In genomic region chr19:12846613-12847012, GRCh38 we compare ENCODE assay signal across 10 cellular contexts. TPM values are rescaled to one million over a fixed set of nuclear protein-coding genes. Genes with fewer than 3 reads are reported as not detected.
DNase-seq lines count a peak whose midpoint lies in the region; ATAC-seq and TF ChIP-seq lines count a peak whose summit lies in the region.
"Not testable (repeated sequence)": the region's sequence is repeated elsewhere in the genome, so short reads cannot be mapped to it uniquely, and the experiment has no call there.
"Had no signal": no experiment of that assay in that cellular context is flagged by ENCODE, and none has a peak within 500 bp of the region (broad histone marks: within the 10 kb centered on the region; RNA-seq: fewer than 3 reads in every experiment).

No MANE protein-coding gene starts in this region.

- CTCF ChIA-PET in HEK293 (lab: Yijun Ruan, JAX), result interaction anchor here (0.5 to 7.2 kb wide), 30 partner anchors 8 to 923 kb away, joined by 3 to 62 read pairs (median 7); partner anchors contain the start of genes DNASE2, JUNB, RTBDN and THSD8
- CTCF ChIA-PET in activated CD8-positive, alpha-beta T cell treated with anti-CD3 and anti-CD28 coated beads for 36 hours (lab: Charles Lee), result interaction anchor here (0.6 to 6.7 kb wide), 39 partner anchors 9 to 308 kb away, joined by 3 to 118 read pairs (median 10); partner anchors contain the start of genes GCDH, JUNB, MAN2B1 and RNASEH2A

- not testable (repeated sequence) for H3K27ac Mint-ChIP-seq in activated CD8-positive, alpha-beta T cell treated with anti-CD3 and anti-CD28 coated beads for 36 hours; activated naive CD8-positive, alpha-beta T cell treated with anti-CD3 and anti-CD28 coated beads, Interleukin-2, amount 10 ng/mL, durations not matched to agents 7 days and 5 days; stimulated activated effector memory CD8-positive, alpha-beta T cell treated with anti-CD3 and anti-CD28 coated beads, Interleukin-12 subunit alpha, Interleukin-12 subunit beta, amount 100 ng/mL, for 72 hours

- not testable (repeated sequence) for H3K36me3 Mint-ChIP-seq in activated CD8-positive, alpha-beta T cell treated with anti-CD3 and anti-CD28 coated beads for 36 hours (ENCODE audit: low read depth); activated naive CD8-positive, alpha-beta T cell treated with anti-CD3 and anti-CD28 coated beads, Interleukin-2, amount 10 ng/mL, durations not matched to agents 7 days and 5 days; stimulated activated effector memory CD8-positive, alpha-beta T cell treated with anti-CD3 and anti-CD28 coated beads, Interleukin-12 subunit alpha, Interleukin-12 subunit beta, amount 100 ng/mL, for 72 hours

- H3K4me1 Mint-ChIP-seq in activated CD8-positive, alpha-beta T cell treated with anti-CD3 and anti-CD28 coated beads for 36 hours (ENCODE audit: low read depth); activated naive CD8-positive, alpha-beta T cell treated with anti-CD3 and anti-CD28 coated beads, Interleukin-2, amount 10 ng/mL, durations not matched to agents 7 days and 5 days: not testable (repeated sequence)
- H3K4me1 Mint-ChIP-seq in stimulated activated effector memory CD8-positive, alpha-beta T cell treated with anti-CD3 and anti-CD28 coated beads, Interleukin-12 subunit alpha, Interleukin-12 subunit beta, amount 100 ng/mL, for 72 hours, result peaks cover 12% of the 10 kb centered on the region

- not testable (repeated sequence) for H3K4me1 ChIP-seq in HEK293 (ENCODE audit: control insufficient read depth, insufficient read depth, low read length); endocrine pancreas (ENCODE audit: control insufficient read depth, insufficient read depth, low read length)

- H3K27ac ChIP-seq in HEK293 (ENCODE audit: extremely low read depth, low read depth, low read length), result not testable (repeated sequence)

- not testable (repeated sequence) for ATAC-seq in activated CD8-positive, alpha-beta T cell treated with anti-CD3 and anti-CD28 coated beads for 36 hours; activated naive CD8-positive, alpha-beta T cell treated with anti-CD3 and anti-CD28 coated beads, Interleukin-2, amount 10 ng/mL, durations not matched to agents 7 days and 5 days (ENCODE audit: low read depth); stimulated activated effector memory CD8-positive, alpha-beta T cell treated with anti-CD3 and anti-CD28 coated beads, Interleukin-12 subunit alpha, Interleukin-12 subunit beta, amount 100 ng/mL, for 72 hours

- H3K9me3 Mint-ChIP-seq in activated CD8-positive, alpha-beta T cell treated with anti-CD3 and anti-CD28 coated beads for 36 hours; activated naive CD8-positive, alpha-beta T cell treated with anti-CD3 and anti-CD28 coated beads, Interleukin-2, amount 10 ng/mL, durations not matched to agents 7 days and 5 days; stimulated activated effector memory CD8-positive, alpha-beta T cell treated with anti-CD3 and anti-CD28 coated beads, Interleukin-12 subunit alpha, Interleukin-12 subunit beta, amount 100 ng/mL, for 72 hours: not testable (repeated sequence)

- not testable (repeated sequence) for H3K27me3 ChIP-seq in endocrine pancreas (ENCODE audit: control insufficient read depth, insufficient read depth, low read length)

- peaks cover 30% of the 10 kb centered on the region for H3K27me3 Mint-ChIP-seq in activated CD8-positive, alpha-beta T cell treated with anti-CD3 and anti-CD28 coated beads for 36 hours
- H3K27me3 Mint-ChIP-seq in activated naive CD8-positive, alpha-beta T cell treated with anti-CD3 and anti-CD28 coated beads, Interleukin-2, amount 10 ng/mL, durations not matched to agents 7 days and 5 days, result peaks cover 31% of the 10 kb centered on the region

- not testable (repeated sequence) for DNase-seq in activated CD8-positive, alpha-beta T cell treated with anti-CD3 and anti-CD28 coated beads for 36 hours; activated naive CD8-positive, alpha-beta T cell treated with anti-CD3 and anti-CD28 coated beads, Interleukin-2, amount 10 ng/mL, durations not matched to agents 7 days and 5 days; stimulated activated effector memory CD8-positive, alpha-beta T cell treated with anti-CD3 and anti-CD28 coated beads, Interleukin-12 subunit alpha, Interleukin-12 subunit beta, amount 100 ng/mL, for 72 hours (ENCODE audit: low spot score in 2 of 2)

- H3K9ac ChIP-seq in endocrine pancreas (ENCODE audit: control insufficient read depth, insufficient read depth, low read length), result peak overlapping the region; percentile 82

- H3K9me3 ChIP-seq in HEK293 (ENCODE audit: control insufficient read depth, insufficient read depth, low read depth, low read length); endocrine pancreas (ENCODE audit: control insufficient read depth, low read length): not testable (repeated sequence)

- H3K4me3 ChIP-seq in HEK293 (ENCODE audit: low read depth, low read length); endocrine pancreas (ENCODE audit: control insufficient read depth, insufficient read depth, low read length): not testable (repeated sequence)

- H3K4me3 Mint-ChIP-seq in activated CD8-positive, alpha-beta T cell treated with anti-CD3 and anti-CD28 coated beads for 36 hours, result peak overlapping the region; percentile 67
- peak overlapping the region; percentile 19 for H3K4me3 Mint-ChIP-seq in activated naive CD8-positive, alpha-beta T cell treated with anti-CD3 and anti-CD28 coated beads, Interleukin-2, amount 10 ng/mL, durations not matched to agents 7 days and 5 days
- peak overlapping the region; percentile 68 for H3K4me3 Mint-ChIP-seq in stimulated activated effector memory CD8-positive, alpha-beta T cell treated with anti-CD3 and anti-CD28 coated beads, Interleukin-12 subunit alpha, Interleukin-12 subunit beta, amount 100 ng/mL, for 72 hours

- not testable (repeated sequence) for H3K36me3 ChIP-seq in HEK293 (ENCODE audit: control insufficient read depth in 2 of 2, insufficient read depth in 1 of 2, low read length in 2 of 2); endocrine pancreas (ENCODE audit: control insufficient read depth, insufficient read depth, low read length)

- not testable (repeated sequence) for TF ChIP-seq CTCF in HEK293 (tag by site-specific recombination; IDR thresholded peaks at IDR 0.05); activated CD8-positive, alpha-beta T cell treated with anti-CD3 and anti-CD28 coated beads for 36 hours (IDR thresholded peaks at IDR 0.05)

- POLR2A ChIA-PET in HEK293 (lab: Yijun Ruan, JAX), result interaction anchor here (0.7 to 1.3 kb wide), 2 partner anchors 48 to 55 kb away, joined by 4 to 5 read pairs; partner anchors contain the start of gene JUNB
- POLR2A ChIA-PET in activated CD8-positive, alpha-beta T cell treated with anti-CD3 and anti-CD28 coated beads for 36 hours (lab: Charles Lee), result interaction anchor here (0.9 to 1.7 kb wide), 3 partner anchors 45 to 90 kb away, joined by 3 to 7 read pairs (median 4); partner anchors contain the start of genes JUNB, PRDX2 and THSD8
- POLR2A ChIA-PET in activated naive CD8-positive, alpha-beta T cell treated with anti-CD3 and anti-CD28 coated beads, Interleukin-2, amount 10 ng/mL, durations not matched to agents 7 days and 5 days (lab: Charles Lee), result interaction anchor here (1.2 to 2.1 kb wide), 2 partner anchors 53 to 55 kb away, joined by 4 to 5 read pairs; partner anchors contain the start of gene JUNB

- intact Hi-C loops in activated CD8-positive, alpha-beta T cell treated with anti-CD3 and anti-CD28 coated beads for 36 hours (cut with micrococcal nuclease), result loop anchor here (5.0 kb wide), 1 partner anchor 84 kb away; no protein-coding TSS in a partner anchor

TF ChIP-seq in HEK293, 187 proteins besides CTCF, POLR2A, EP300 and RAD21:
- TF ChIP-seq ZNF362 (tag by site-specific recombination; IDR thresholded peaks at IDR 0.05), result peak; percentile 62

RNA-seq across cellular contexts. Expression of gene MAST1, which starts 8.3 kb away (rescaled TPM):
- total RNA-seq in activated CD8-positive, alpha-beta T cell treated with anti-CD3 and anti-CD28 coated beads for 36 hours, result 1 to 10 TPM; 2.4 to 3.0 TPM
- total RNA-seq in activated naive CD8-positive, alpha-beta T cell treated with anti-CD3 and anti-CD28 coated beads, Interleukin-2, amount 10 ng/mL, durations not matched to agents 7 days and 5 days, result 1 to 10 TPM; 1.8 to 2.6 TPM

RNA-seq across cellular contexts. Expression of gene RTBDN, which starts 12.2 kb away (rescaled TPM):
- total RNA-seq in activated CD8-positive, alpha-beta T cell treated with anti-CD3 and anti-CD28 coated beads for 36 hours, result not detected
- not detected for total RNA-seq in activated naive CD8-positive, alpha-beta T cell treated with anti-CD3 and anti-CD28 coated beads, Interleukin-2, amount 10 ng/mL, durations not matched to agents 7 days and 5 days
- total RNA-seq: A673; Caco-2; Calu3; CD4-positive, alpha-beta T cell; CD8-positive, alpha-beta T cell had no signal

RNA-seq across cellular contexts. Expression of gene DNASE2, which starts 34.6 kb away (rescaled TPM):
- total RNA-seq in activated CD8-positive, alpha-beta T cell treated with anti-CD3 and anti-CD28 coated beads for 36 hours, result 10 to 100 TPM; 22.3 to 26.1 TPM
- 10 to 100 TPM; 29.0 to 30.4 TPM for total RNA-seq in activated naive CD8-positive, alpha-beta T cell treated with anti-CD3 and anti-CD28 coated beads, Interleukin-2, amount 10 ng/mL, durations not matched to agents 7 days and 5 days

RNA-seq across cellular contexts. Expression of gene RNASEH2A, which starts 40.2 kb away (rescaled TPM):
- 10 to 100 TPM; 40.3 to 44.1 TPM for total RNA-seq in activated CD8-positive, alpha-beta T cell treated with anti-CD3 and anti-CD28 coated beads for 36 hours
- 10 to 100 TPM; 46.2 to 47.8 TPM for total RNA-seq in activated naive CD8-positive, alpha-beta T cell treated with anti-CD3 and anti-CD28 coated beads, Interleukin-2, amount 10 ng/mL, durations not matched to agents 7 days and 5 days

RNA-seq across cellular contexts. Expression of gene KLF1, which starts 40.4 kb away (rescaled TPM):
- total RNA-seq in activated CD8-positive, alpha-beta T cell treated with anti-CD3 and anti-CD28 coated beads for 36 hours, result under 1 TPM; 0.32 to 0.38 TPM
- under 1 TPM in 1 of 2 experiments, not detected in 1; 0.19 TPM for total RNA-seq in activated naive CD8-positive, alpha-beta T cell treated with anti-CD3 and anti-CD28 coated beads, Interleukin-2, amount 10 ng/mL, durations not matched to agents 7 days and 5 days
- total RNA-seq: Caco-2; Calu3; CD4-positive, alpha-beta T cell; CD8-positive, alpha-beta T cell had no signal
